Comparison of ENCODE assay signal across 27 cellular contexts in genomic region chr3:177299250-177299649, GRCh38.
"Had no signal": no experiment of that assay in that cellular context is flagged by ENCODE, and none has a peak within 500 bp of the region (broad histone marks: within the 10 kb centered on the region; RNA-seq: fewer than 3 reads in every experiment).

No MANE protein-coding gene starts in this region.

- H3K27ac Mint-ChIP-seq: activated CD4-positive, alpha-beta memory T cell treated with anti-CD3 and anti-CD28 coated beads, Interleukin-2, amount 10 ng/mL, durations not matched to agents 7 days and 5 days; activated CD4-positive, alpha-beta T cell treated with anti-CD3 and anti-CD28 coated beads, Interleukin-2, amount 10 ng/mL, durations not matched to agents 7 days and 5 days; activated naive CD4-positive, alpha-beta T cell treated with anti-CD3 and anti-CD28 coated beads, Interleukin-2, amount 50 U/mL, for 24 hours; activated T-helper 2 cell treated with anti-CD3 and anti-CD28 coated beads, Interferon-gamma antibody, Interleukin-2, Interleukin-4, amounts not matched to agents 10 μg/mL and 5 μg/mL and 100 μg/mL, durations not matched to agents 14 hours and 24 hours and 36 hours; T-helper 17 cell had no signal

- H3K27me3 ChIP-seq: breast epithelium, esophagus squamous epithelium, heart right ventricle, neutrophil, testis, vagina had no signal

- H3K36me3 ChIP-seq: breast epithelium, esophagus squamous epithelium, heart right ventricle, lower lobe of right lung, neutrophil, vagina had no signal

- H3K27ac ChIP-seq: breast epithelium, esophagus squamous epithelium, lower lobe of right lung, testis had no signal

- H3K36me3 Mint-ChIP-seq: activated naive CD4-positive, alpha-beta T cell treated with anti-CD3 and anti-CD28 coated beads, Interleukin-2, amount 50 U/mL, for 24 hours; type B pancreatic cell had no signal

- H3K4me3 Mint-ChIP-seq: activated CD4-positive, alpha-beta memory T cell treated with anti-CD3 and anti-CD28 coated beads, Interleukin-2, amount 10 ng/mL, durations not matched to agents 7 days and 5 days; activated CD4-positive, alpha-beta T cell treated with anti-CD3 and anti-CD28 coated beads, Interleukin-2, amount 10 ng/mL, durations not matched to agents 7 days and 5 days; activated naive CD4-positive, alpha-beta T cell treated with anti-CD3 and anti-CD28 coated beads, Interleukin-2, amount 50 U/mL, for 24 hours; nephron; T-helper 17 cell had no signal

- H3K4me3 ChIP-seq: breast epithelium, esophagus squamous epithelium, heart right ventricle, lower lobe of right lung, testis, vagina had no signal

- H3K27me3 Mint-ChIP-seq: activated CD4-positive, alpha-beta memory T cell treated with anti-CD3 and anti-CD28 coated beads, Interleukin-2, amount 10 ng/mL, durations not matched to agents 7 days and 5 days; activated CD4-positive, alpha-beta T cell treated with anti-CD3 and anti-CD28 coated beads, Interleukin-2, amount 10 ng/mL, durations not matched to agents 7 days and 5 days; activated naive CD4-positive, alpha-beta T cell treated with anti-CD3 and anti-CD28 coated beads, Interleukin-2, amount 50 U/mL, for 24 hours; T-helper 17 cell; type B pancreatic cell had no signal

- H3K9me3 ChIP-seq: breast epithelium, esophagus squamous epithelium, heart right ventricle, lower lobe of right lung, neutrophil, testis, vagina had no signal

- FAIRE-seq: endometrium had no signal

- DNase-seq: activated CD4-positive, alpha-beta memory T cell treated with anti-CD3 and anti-CD28 coated beads, Interleukin-2, amount 10 ng/mL, durations not matched to agents 7 days and 5 days; activated CD4-positive, alpha-beta T cell treated with anti-CD3 and anti-CD28 coated beads, Interleukin-2, amount 10 ng/mL, durations not matched to agents 7 days and 5 days; activated CD4-positive, CD25-positive, alpha-beta regulatory T cell treated with anti-CD3 and anti-CD28 coated beads, Interleukin-2, amount 50 U/mL, for 72 hours; activated T-cell treated with anti-CD3 and anti-CD28 coated beads, Interleukin-2, amount 50 U/mL, for 48 hours; central memory CD4-positive, alpha-beta T cell; dermis blood vessel endothelial cell; effector CD4-positive, alpha-beta T cell; esophagus squamous epithelium; foreskin melanocyte; heart right ventricle; kidney glomerular epithelial cell; lower lobe of right lung; mesendoderm; stimulated activated CD4-positive, alpha-beta T cell treated with anti-CD3 and anti-CD28 coated beads, Interleukin-15, amount 100 ng/mL, for 24 hours; stimulated activated CD4-positive, alpha-beta T cell treated with anti-CD3 and anti-CD28 coated beads, Interleukin-2, amount 100 ng/mL, for 24 hours; stimulated activated naive CD4-positive, alpha-beta T cell treated with Interleukin-2 at 50 U/mL for 16 hours; T-helper 17 cell; T1000; testis had no signal

- H3K9me3 Mint-ChIP-seq: activated CD4-positive, alpha-beta memory T cell treated with anti-CD3 and anti-CD28 coated beads, Interleukin-2, amount 10 ng/mL, durations not matched to agents 7 days and 5 days; activated CD4-positive, alpha-beta T cell treated with anti-CD3 and anti-CD28 coated beads, Interleukin-2, amount 10 ng/mL, durations not matched to agents 7 days and 5 days; activated naive CD4-positive, alpha-beta T cell treated with anti-CD3 and anti-CD28 coated beads, Interleukin-2, amount 50 U/mL, for 24 hours; activated T-helper 2 cell treated with anti-CD3 and anti-CD28 coated beads, Interferon-gamma antibody, Interleukin-2, Interleukin-4, amounts not matched to agents 10 μg/mL and 5 μg/mL and 100 μg/mL, durations not matched to agents 14 hours and 24 hours and 36 hours; type B pancreatic cell had no signal

- H3K4me1 ChIP-seq: breast epithelium, testis had no signal

- H3K4me1 Mint-ChIP-seq: activated CD4-positive, alpha-beta memory T cell treated with anti-CD3 and anti-CD28 coated beads, Interleukin-2, amount 10 ng/mL, durations not matched to agents 7 days and 5 days; activated CD4-positive, alpha-beta T cell treated with anti-CD3 and anti-CD28 coated beads, Interleukin-2, amount 10 ng/mL, durations not matched to agents 7 days and 5 days; activated naive CD4-positive, alpha-beta T cell treated with anti-CD3 and anti-CD28 coated beads, Interleukin-2, amount 50 U/mL, for 24 hours; T-helper 17 cell had no signal

- ATAC-seq: T-helper 17 cell had no signal
